ENCODE assay signal across 10 cellular contexts in the genomic region with DNA sequence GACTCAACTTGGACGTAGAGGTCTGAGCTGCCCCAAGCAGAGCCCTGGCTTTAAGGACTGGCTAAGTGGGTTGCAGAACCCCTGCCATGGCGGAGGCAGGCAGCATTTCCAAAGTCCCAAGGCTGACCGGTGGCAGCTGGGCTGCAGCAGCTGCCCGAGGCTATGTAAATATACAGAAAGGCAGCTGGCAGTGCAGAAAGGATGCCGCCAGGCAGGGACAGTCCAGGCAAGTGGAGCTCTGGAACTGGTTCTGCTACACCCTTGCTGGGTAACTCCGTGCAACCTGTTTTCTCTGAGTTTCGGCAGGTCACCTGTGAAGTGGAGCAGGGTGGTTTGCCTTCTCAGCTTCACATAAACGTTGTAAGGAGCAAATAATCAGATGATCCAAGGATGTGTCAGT. TPM values are rescaled to one million over a fixed set of nuclear protein-coding genes. Genes with fewer than 3 reads are reported as not detected.
DNase-seq lines count a peak whose midpoint lies in the region; ATAC-seq and TF ChIP-seq lines count a peak whose summit lies in the region.
"Had no signal": no experiment of that assay in that cellular context is flagged by ENCODE, and none has a peak within 500 bp of the region (broad histone marks: within the 10 kb centered on the region; RNA-seq: fewer than 3 reads in every experiment).

No MANE protein-coding gene starts in this region.

- H3K27me3 Mint-ChIP-seq in Caco-2 (ENCODE audit: insufficient read depth, unreplicated experiment) (no peaks in the 10 kb centered on the region), osteocyte (ENCODE audit: unreplicated experiment) (no peaks in the 10 kb centered on the region)
- H3K27me3 Mint-ChIP-seq: natural killer cell treated with Interleukin-12 subunit alpha and Interleukin-12 subunit beta and Interleukin-15 and Interleukin-18, amount 100 ng/mL, for 72 hours had no signal

- peaks cover 43% of the 10 kb centered on the region for H3K4me1 Mint-ChIP-seq in Caco-2 (ENCODE audit: low read depth, unreplicated experiment)
- H3K4me1 Mint-ChIP-seq in osteocyte (ENCODE audit: unreplicated experiment): peaks cover 86% of the 10 kb centered on the region

- TF ChIP-seq CTCF in Caco-2 (IDR thresholded peaks at IDR 0.05; ENCODE audit: insufficient read depth in 1 of 2, low read depth in 1 of 2, low read length in 1 of 2, severe bottlenecking in 1 of 2, unreplicated experiment in 1 of 2) (no peak), osteocyte (IDR thresholded peaks at IDR 0.05) (no peak)

- no peak for ATAC-seq in HG02840 (IDR thresholded peaks at IDR 0.05; ENCODE audit: low FRiP score, unreplicated experiment)
- ATAC-seq: natural killer cell treated with Interleukin-12 subunit alpha and Interleukin-12 subunit beta and Interleukin-15 and Interleukin-18, amount 100 ng/mL, for 72 hours had no signal

- H3K4me3 ChIP-seq in Caco-2 (ENCODE audit: low read depth, low read length): no peak overlapping the region
- no peak overlapping the region for H3K4me3 ChIP-seq in esophagus (ENCODE audit: low read depth in 1 of 2, low read length in 2 of 2)

- H3K27me3 ChIP-seq in Caco-2 (replicated peaks; ENCODE audit: control insufficient read depth, insufficient read depth, low read length) (no peaks in the 10 kb centered on the region), esophagus (ENCODE audit: control insufficient read depth in 1 of 2, insufficient read depth in 2 of 2, low read length in 2 of 2) (no peaks in the 10 kb centered on the region)

- H3K4me3 Mint-ChIP-seq in Caco-2 (ENCODE audit: unreplicated experiment): peak overlapping the region; percentile 53
- H3K4me3 Mint-ChIP-seq in osteocyte (ENCODE audit: unreplicated experiment): no peak overlapping the region
- H3K4me3 Mint-ChIP-seq: natural killer cell treated with Interleukin-12 subunit alpha and Interleukin-12 subunit beta and Interleukin-15 and Interleukin-18, amount 100 ng/mL, for 72 hours had no signal

- peaks cover 82% of the 10 kb centered on the region for H3K4me1 ChIP-seq in Caco-2
- H3K4me1 ChIP-seq in esophagus (ENCODE audit: control insufficient read depth in 2 of 2, insufficient read depth in 2 of 2, low read length in 1 of 2): peaks cover 11 to 49% of the 10 kb centered on the region in 2 donors

- no peaks in the 10 kb centered on the region for H3K9me3 ChIP-seq in Caco-2
- H3K9me3 ChIP-seq in esophagus (ENCODE audit: control insufficient read depth in 2 of 2, insufficient read depth in 1 of 2, low read depth in 1 of 2, low read length in 1 of 2): no peaks in the 10 kb centered on the region

- DNase-seq in Caco-2 (peak in 1 of 2 experiments; percentile 34), NCI-H345 treated with DMSO at 0.1 percent for 48 hours (lab: John Stamatoyannopoulos, UW; ENCODE audit: unreplicated experiment) (peak; percentile 34), osteocyte (ENCODE audit: extremely low spot score, unreplicated experiment) (no peak), kidney tubule cell (ENCODE audit: low spot score) (no peak), NCI-H82 treated with DMSO at 0.1 percent for 48 hours (lab: John Stamatoyannopoulos, UW; ENCODE audit: unreplicated experiment) (no peak)
- DNase-seq in activated T-cell treated with anti-CD3 and anti-CD28 coated beads, Interleukin-2, amount 50 U/mL, for 48 hours: no peak

- H3K27ac Mint-ChIP-seq in Caco-2 (ENCODE audit: unreplicated experiment): peak overlapping the region; percentile 94
- H3K27ac Mint-ChIP-seq in osteocyte (ENCODE audit: unreplicated experiment): peak overlapping the region; percentile 97
- H3K27ac Mint-ChIP-seq: natural killer cell treated with Interleukin-12 subunit alpha and Interleukin-12 subunit beta and Interleukin-15 and Interleukin-18, amount 100 ng/mL, for 72 hours had no signal

- intact Hi-C loops in Caco-2 (cut with micrococcal nuclease; ENCODE audit: unreplicated experiment): no loop called here

- CTCF ChIA-PET in Caco-2 (lab: Charles Lee): no interaction called here

- POLR2A ChIA-PET in Caco-2 (lab: Charles Lee): interaction anchor here (4.2 kb wide), 1 partner anchor 25 kb away, joined by 18 read pairs; no protein-coding TSS in a partner anchor

- WGBS in esophagus, 2 donors: 32 to 34% methylated on average over 8 of the region's 8 CpGs

- H3K9me3 Mint-ChIP-seq in Caco-2 (ENCODE audit: unreplicated experiment) (no peaks in the 10 kb centered on the region), osteocyte (ENCODE audit: unreplicated experiment) (no peaks in the 10 kb centered on the region)
- H3K9me3 Mint-ChIP-seq: natural killer cell treated with Interleukin-12 subunit alpha and Interleukin-12 subunit beta and Interleukin-15 and Interleukin-18, amount 100 ng/mL, for 72 hours had no signal

- H3K36me3 ChIP-seq in Caco-2 (ENCODE audit: control insufficient read depth, insufficient read depth, low read length): no peaks in the 10 kb centered on the region
- H3K36me3 ChIP-seq in esophagus (ENCODE audit: control insufficient read depth in 2 of 2, insufficient read depth in 2 of 2, low read length in 1 of 2): no peaks in the 10 kb centered on the region

- H3K36me3 Mint-ChIP-seq in Caco-2 (ENCODE audit: insufficient read depth, unreplicated experiment) (peaks cover 25% of the 10 kb centered on the region), osteocyte (ENCODE audit: unreplicated experiment) (no peaks in the 10 kb centered on the region)
- H3K36me3 Mint-ChIP-seq: natural killer cell treated with Interleukin-12 subunit alpha and Interleukin-12 subunit beta and Interleukin-15 and Interleukin-18, amount 100 ng/mL, for 72 hours had no signal

- peak overlapping the region; percentile 89 to 97 for H3K27ac ChIP-seq in esophagus (ENCODE audit: low read depth in 2 of 2, low read length in 1 of 2)
- H3K27ac ChIP-seq: HL-60 had no signal

- BruUV-seq in Caco-2 (replicated peaks; lab: Mats Ljungman, UMichigan): no TSS peak

RNA-seq across cellular contexts. Expression of gene SHB, which starts 46.0 kb away (rescaled TPM):
- total RNA-seq in Caco-2 (2022) (18.3 and 18.4 TPM in 2 replicates), osteocyte (16.7 and 18.3 TPM in 2 replicates)
- polyA plus RNA-seq in esophagus: 10 to 100 TPM; 14.7 to 15.7 TPM
